ENCODE assay signal across 16 cellular contexts in genomic region chr3:169914321-169914720, GRCh38. TPM values are rescaled to one million over a fixed set of nuclear protein-coding genes. Genes with fewer than 3 reads are reported as not detected.
DNase-seq lines count a peak whose midpoint lies in the region; ATAC-seq and TF ChIP-seq lines count a peak whose summit lies in the region.
"Had no signal": no experiment of that assay in that cellular context is flagged by ENCODE, and none has a peak within 500 bp of the region (broad histone marks: within the 10 kb centered on the region; RNA-seq: fewer than 3 reads in every experiment).

No MANE protein-coding gene starts in this region.

- no peak overlapping the region for H3K4me3 Mint-ChIP-seq in activated T-cell treated with anti-CD3 and anti-CD28 coated beads, Interleukin-2, amount 50 U/mL, for 24 hours
- H3K4me3 Mint-ChIP-seq: activated CD4-positive, alpha-beta memory T cell treated with anti-CD3 and anti-CD28 coated beads, Interleukin-2, amount 10 ng/mL, durations not matched to agents 7 days and 5 days; memory B cell had no signal

- intact Hi-C loops in left colon (cut with DNase I, micrococcal nuclease) = no loop called here

- ATAC-seq in left colon = no peak
- ATAC-seq: stimulated activated naive CD8-positive, alpha-beta T cell treated with anti-CD3 and anti-CD28 coated beads, Interleukin-15, Interleukin-2, amounts not matched to agents 100 U/mL and 50 U/mL, for 24 hours had no signal

- no peaks in the 10 kb centered on the region for H3K9me3 ChIP-seq in MG63

- H3K27me3 Mint-ChIP-seq in activated T-cell treated with anti-CD3 and anti-CD28 coated beads, Interleukin-2, amount 50 U/mL, for 24 hours = no peaks in the 10 kb centered on the region
- H3K27me3 Mint-ChIP-seq: activated CD4-positive, alpha-beta memory T cell treated with anti-CD3 and anti-CD28 coated beads, Interleukin-2, amount 10 ng/mL, durations not matched to agents 7 days and 5 days; memory B cell had no signal

- H3K27ac Mint-ChIP-seq in activated T-cell treated with anti-CD3 and anti-CD28 coated beads, Interleukin-2, amount 50 U/mL, for 24 hours = no peak overlapping the region
- H3K27ac Mint-ChIP-seq: activated CD4-positive, alpha-beta memory T cell treated with anti-CD3 and anti-CD28 coated beads, Interleukin-2, amount 10 ng/mL, durations not matched to agents 7 days and 5 days; memory B cell had no signal

- TF ChIP-seq CTCF in cardiac fibroblast (IDR thresholded peaks at IDR 0.05; ENCODE audit: low read depth, low read length) = no peak

- no peaks in the 10 kb centered on the region for H3K9me3 Mint-ChIP-seq in activated T-cell treated with anti-CD3 and anti-CD28 coated beads, Interleukin-2, amount 50 U/mL, for 24 hours
- H3K9me3 Mint-ChIP-seq: activated CD4-positive, alpha-beta memory T cell treated with anti-CD3 and anti-CD28 coated beads, Interleukin-2, amount 10 ng/mL, durations not matched to agents 7 days and 5 days; memory B cell had no signal

- peak; percentile 46 for DNase-seq in Daoy (ENCODE audit: low read depth)
- peak; percentile 56 for DNase-seq in MG63
- peak; percentile 36 to 71 for DNase-seq in cardiac fibroblast (ENCODE audit: low read depth in 2 of 2)
- peak; percentile 34 for DNase-seq in myocyte (ENCODE audit: low read depth)
- DNase-seq in left colon = no peak
- DNase-seq in UCSD-AML1 (lab: John Stamatoyannopoulos, UW; ENCODE audit: unreplicated experiment) = no peak
- DNase-seq in NCI-H1417 treated with DMSO at 0.1 percent for 48 hours (lab: John Stamatoyannopoulos, UW) = no peak
- DNase-seq in activated T-cell treated with anti-CD3 and anti-CD28 coated beads, Interleukin-2, amount 50 U/mL, for 24 hours = no peak
- DNase-seq: activated CD4-positive, alpha-beta memory T cell treated with anti-CD3 and anti-CD28 coated beads, Interleukin-2, amount 10 ng/mL, durations not matched to agents 7 days and 5 days; activated naive CD4-positive, alpha-beta T cell; H7; NCI-H2029 treated with DMSO at 0.1 percent for 48 hours; stimulated activated naive CD8-positive, alpha-beta T cell treated with anti-CD3 and anti-CD28 coated beads, Interleukin-15, Interleukin-2, amounts not matched to agents 100 U/mL and 50 U/mL, for 24 hours had no signal

- H3K36me3 Mint-ChIP-seq in activated T-cell treated with anti-CD3 and anti-CD28 coated beads, Interleukin-2, amount 50 U/mL, for 24 hours (ENCODE audit: low read depth) = no peaks in the 10 kb centered on the region
- H3K36me3 Mint-ChIP-seq: memory B cell had no signal

- no peaks in the 10 kb centered on the region for H3K36me3 ChIP-seq in MG63

- no peaks in the 10 kb centered on the region for H3K4me1 Mint-ChIP-seq in activated T-cell treated with anti-CD3 and anti-CD28 coated beads, Interleukin-2, amount 50 U/mL, for 24 hours (ENCODE audit: low read depth)
- H3K4me1 Mint-ChIP-seq: activated CD4-positive, alpha-beta memory T cell treated with anti-CD3 and anti-CD28 coated beads, Interleukin-2, amount 10 ng/mL, durations not matched to agents 7 days and 5 days had no signal

- H3K4me3 ChIP-seq in MG63 (no peak overlapping the region), cardiac fibroblast (replicated peaks in 1 of 2; ENCODE audit: low read depth in 2 of 2, low read length in 2 of 2) (no peak overlapping the region)

- no peaks in the 10 kb centered on the region for H3K27me3 ChIP-seq in MG63

RNA-seq across cellular contexts. Expression of gene SAMD7, which starts 2.9 kb away (rescaled TPM):
- total RNA-seq in Daoy (2014; rRNA removed; shearing (Covaris generic)) = not detected in 2 replicates
- not detected in 2 replicates for total RNA-seq in MG63 (2014; rRNA removed; shearing (Covaris generic); ENCODE audit: low replicate concordance)
- total RNA-seq in myocyte (not detected in 2 replicates), left colon (not detected)
- polyA plus RNA-seq in myocyte (2012) = not detected
- total RNA-seq: activated CD4-positive, alpha-beta memory T cell treated with anti-CD3 and anti-CD28 coated beads, Interleukin-2, amount 10 ng/mL, durations not matched to agents 7 days and 5 days; dermis microvascular lymphatic vessel endothelial cell; H7; T-helper 2 cell treated with Interferon-gamma antibody and Interleukin-4, amounts not matched to agents 100 ng/mL and 5 ng/mL, for 36 hours had no signal

RNA-seq across cellular contexts. Expression of gene LRRC31, which starts 44.6 kb away (rescaled TPM):
- total RNA-seq in Daoy (2014; rRNA removed; shearing (Covaris generic)) = not detected in 2 replicates
- not detected in 2 replicates for total RNA-seq in MG63 (2014; rRNA removed; shearing (Covaris generic); ENCODE audit: low replicate concordance)
- total RNA-seq in myocyte (not detected in 2 replicates), left colon (10 to 100 TPM; 38.5 to 62.9 TPM)
- polyA plus RNA-seq in myocyte (2012) = not detected
- total RNA-seq: activated CD4-positive, alpha-beta memory T cell treated with anti-CD3 and anti-CD28 coated beads, Interleukin-2, amount 10 ng/mL, durations not matched to agents 7 days and 5 days; dermis microvascular lymphatic vessel endothelial cell; H7; T-helper 2 cell treated with Interferon-gamma antibody and Interleukin-4, amounts not matched to agents 100 ng/mL and 5 ng/mL, for 36 hours had no signal

RNA-seq across cellular contexts. Expression of gene SEC62, which starts 52.3 kb away (rescaled TPM):
- total RNA-seq in Daoy (2014; rRNA removed; shearing (Covaris generic)) = 11.0 and 26.2 TPM in 2 replicates
- total RNA-seq in MG63 (2014; rRNA removed; shearing (Covaris generic); ENCODE audit: low replicate concordance) = 12.2 and 28.1 TPM in 2 replicates
- total RNA-seq in myocyte = 37.3 and 37.7 TPM in 2 replicates
- 56.8 TPM for polyA plus RNA-seq in myocyte (2012)
- total RNA-seq in left colon = 10 to 100 TPM; 80.8 to 87.0 TPM

Comparison
In these comparisons a context has a peak if more than half of its experiments do, and no peak if none do; other contexts are left out.
1. DNase-seq: peak in Daoy (single experiment), MG63 (single experiment), cardiac fibroblast (2 of 2) and myocyte (single experiment); none in left colon (0 of 2), UCSD-AML1 (single experiment), NCI-H1417 treated with DMSO at 0.1 percent for 48 hours (single experiment) and activated T-cell treated with anti-CD3 and anti-CD28 coated beads, Interleukin-2, amount 50 U/mL, for 24 hours (single experiment).
2. RNA of gene LRRC31, which starts 44.6 kb away (total RNA-seq): 38.5 to 62.9 TPM in left colon; not detected in Daoy, not detected in MG63 and not detected in myocyte; every median in the first group is over 10 times any median in the second.